8 cellular contexts compared by ENCODE assay signal in genomic region chr18:75212626-75213110, GRCh38. TPM values are rescaled to one million over a fixed set of nuclear protein-coding genes. Genes with fewer than 3 reads are reported as not detected.
DNase-seq lines count a peak whose midpoint lies in the region; ATAC-seq and TF ChIP-seq lines count a peak whose summit lies in the region.

No MANE protein-coding gene starts in this region.

- H3K27ac Mint-ChIP-seq in chondrocyte (ENCODE audit: unreplicated experiment) (peak overlapping the region; percentile 70), nephron (peak overlapping the region; percentile 95 to 99 (median 98))

- H3K36me3 Mint-ChIP-seq in chondrocyte (ENCODE audit: low read depth) (peaks cover 2% of the 10 kb centered on the region), nephron (ENCODE audit: low read depth) (peaks cover 7% of the 10 kb centered on the region)

- H3K4me1 Mint-ChIP-seq in chondrocyte (ENCODE audit: low read depth) (peaks cover 41% of the 10 kb centered on the region), nephron (peaks cover 63% of the 10 kb centered on the region)

- peaks cover 5 to 47% (median 23%) of the 10 kb centered on the region in 11 experiments; a peak in 20 of 22 replicates for H4K20me1 ChIP-seq in BLaER1 treated with 17β-estradiol and CSF1 and Interleukin-3, amounts not matched to agents 10 nM and 100 nM
- H4K20me1 ChIP-seq in Karpas-422 (ENCODE audit: insufficient read depth, low read depth, low read length): peaks cover 18% of the 10 kb centered on the region

- no peak overlapping the region for H2AFZ ChIP-seq in Karpas-422 (ENCODE audit: low read length)

- TF ChIP-seq CTCF in chondrocyte (IDR thresholded peaks at IDR 0.05) (no peak), nephron (IDR thresholded peaks at IDR 0.05; ENCODE audit: unreplicated experiment in 3 of 3) (no peak)

- peaks cover 42 to 58% (median 50%) of the 10 kb centered on the region in 10 experiments for H3K4me1 ChIP-seq in BLaER1 treated with 17β-estradiol and CSF1 and Interleukin-3, amounts not matched to agents 10 nM and 100 nM
- peaks cover 25% of the 10 kb centered on the region for H3K4me1 ChIP-seq in Karpas-422 (ENCODE audit: low read length)

- H3K36me3 ChIP-seq in BLaER1 treated with 17β-estradiol and CSF1 and Interleukin-3, amounts not matched to agents 10 nM and 100 nM: peaks cover 0 to 6% (median 0%) of the 10 kb centered on the region in 11 experiments; a peak in 1 of 22 replicates
- no peaks in the 10 kb centered on the region for H3K36me3 ChIP-seq in Karpas-422 (ENCODE audit: insufficient read depth, low read length)

- intact Hi-C loops in sciatic nerve (cut with DNase I): no loop called here

- peak overlapping the region; percentile 71 for H3K4me3 Mint-ChIP-seq in chondrocyte (ENCODE audit: unreplicated experiment)
- peak overlapping the region; percentile 94 to 97 (median 95) for H3K4me3 Mint-ChIP-seq in nephron

- H3K79me2 ChIP-seq in Karpas-422 (ENCODE audit: low read length): no peaks in the 10 kb centered on the region

- no peaks in the 10 kb centered on the region for H3K9me3 ChIP-seq in BLaER1 treated with 17β-estradiol and CSF1 and Interleukin-3, amounts not matched to agents 10 nM and 100 nM (replicated peaks in 1 of 11)
- no peaks in the 10 kb centered on the region for H3K9me3 ChIP-seq in Karpas-422 (ENCODE audit: low read length)

- H3K27me3 Mint-ChIP-seq in chondrocyte (ENCODE audit: low read depth) (no peaks in the 10 kb centered on the region), nephron (ENCODE audit: low read depth) (no peaks in the 10 kb centered on the region)

- ATAC-seq in GM21528 (IDR thresholded peaks at IDR 0.05; ENCODE audit: low FRiP score, unreplicated experiment) (no peak), HG03439 (IDR thresholded peaks at IDR 0.05; ENCODE audit: unreplicated experiment) (no peak), sciatic nerve (no peak)

- H3K27me3 ChIP-seq in BLaER1 treated with 17β-estradiol and CSF1 and Interleukin-3, amounts not matched to agents 10 nM and 100 nM: peaks cover 0 to 6% (median 5%) of the 10 kb centered on the region in 11 experiments; a peak in 16 of 22 replicates
- peaks cover 4% of the 10 kb centered on the region; the same call in 1 of the 2 replicates for H3K27me3 ChIP-seq in Karpas-422 (ENCODE audit: low read length)

- peak overlapping the region; percentile 85 to 98 (median 96); a peak in 20 of 22 replicates for H3K9ac ChIP-seq in BLaER1 treated with 17β-estradiol and CSF1 and Interleukin-3, amounts not matched to agents 10 nM and 100 nM
- H3K9ac ChIP-seq in Karpas-422 (ENCODE audit: low read length): no peak overlapping the region

- no peaks in the 10 kb centered on the region for H3K9me3 Mint-ChIP-seq in chondrocyte (ENCODE audit: low read depth)
- no peaks in the 10 kb centered on the region for H3K9me3 Mint-ChIP-seq in nephron

- peak overlapping the region; percentile 79 to 97 (median 92) for H3K4me3 ChIP-seq in BLaER1 treated with 17β-estradiol and CSF1 and Interleukin-3, amounts not matched to agents 10 nM and 100 nM
- peak overlapping the region; percentile 66; the same call in 1 of the 2 replicates for H3K4me3 ChIP-seq in Karpas-422 (ENCODE audit: low read length)

- H3K27ac ChIP-seq in BLaER1 treated with 17β-estradiol and CSF1 and Interleukin-3, amounts not matched to agents 10 nM and 100 nM: no peak overlapping the region; a peak in 1 of 22 replicates
- no peak overlapping the region for H3K27ac ChIP-seq in Karpas-422 (ENCODE audit: low read length)

- peak overlapping the region; percentile 83 to 96 (median 90) for H3K4me2 ChIP-seq in BLaER1 treated with 17β-estradiol and CSF1 and Interleukin-3, amounts not matched to agents 10 nM and 100 nM
- peak overlapping the region; percentile 70 for H3K4me2 ChIP-seq in Karpas-422 (ENCODE audit: low read depth, low read length, poor library complexity, severe bottlenecking)

- no peak for DNase-seq in Karpas-422
- DNase-seq in chondrocyte (ENCODE audit: low spot score): no peak
- DNase-seq in islet precursor cell: no peak
- no peak for DNase-seq in sciatic nerve (ENCODE audit: low spot score)

- no peaks in the 10 kb centered on the region for H3K9me2 ChIP-seq in Karpas-422 (replicated peaks; ENCODE audit: insufficient read depth, low read length)

RNA-seq across cellular contexts. Expression of gene TSHZ1, which starts 2.1 kb away (rescaled TPM):
- 4.7 and 5.7 TPM in 2 replicates for total RNA-seq in Karpas-422 (2014; rRNA removed; shearing (Covaris generic); ENCODE audit: low replicate concordance)
- total RNA-seq in chondrocyte (7.8 to 10.6 TPM (median 8.0 TPM) in 3 replicates), sciatic nerve (25.4 TPM)

RNA-seq across cellular contexts. Expression of gene PTGR3, which starts 3.7 kb away (rescaled TPM):
- total RNA-seq in Karpas-422 (2014; rRNA removed; shearing (Covaris generic); ENCODE audit: low replicate concordance): 6.6 and 17.7 TPM in 2 replicates
- 8.9 to 10.4 TPM (median 10.3 TPM) in 3 replicates for total RNA-seq in chondrocyte
- 31.6 TPM for total RNA-seq in sciatic nerve
